In the genomic region with DNA sequence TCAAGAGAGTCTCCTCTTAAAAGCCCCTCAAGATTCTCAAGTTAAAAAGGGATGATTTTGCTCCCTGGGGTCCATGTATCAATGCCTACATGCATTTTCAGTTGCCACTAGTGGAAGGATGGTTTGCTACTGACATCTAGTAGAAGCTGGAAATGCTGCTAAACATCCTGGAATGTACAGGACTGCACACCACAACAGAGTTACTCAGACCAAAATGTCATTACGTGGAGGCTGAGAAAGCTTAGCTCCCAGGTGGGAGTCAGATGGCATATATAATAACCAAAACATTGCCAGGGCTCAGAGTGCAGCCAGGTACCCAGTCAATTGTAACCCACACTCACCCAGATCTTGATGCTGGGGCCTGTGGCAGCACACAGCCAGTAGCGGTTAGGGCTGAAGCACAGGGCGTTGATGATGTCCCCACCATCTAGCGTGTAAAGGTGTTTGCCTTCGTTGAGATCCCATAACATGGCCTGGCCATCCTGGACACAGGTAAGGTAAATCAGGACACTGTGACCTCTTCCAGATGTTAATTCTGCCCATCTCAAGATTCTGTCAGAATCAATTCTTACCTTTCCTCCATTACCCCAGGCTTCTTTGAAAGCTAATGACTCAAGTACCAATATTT, we compare ENCODE assay signal across 12 cellular contexts. TPM values are rescaled to one million over a fixed set of nuclear protein-coding genes. Genes with fewer than 3 reads are reported as not detected.
DNase-seq lines count a peak whose midpoint lies in the region; ATAC-seq and TF ChIP-seq lines count a peak whose summit lies in the region.
"Had no signal": no experiment of that assay in that cellular context is flagged by ENCODE, and none has a peak within 500 bp of the region (broad histone marks: within the 10 kb centered on the region; RNA-seq: fewer than 3 reads in every experiment).

No MANE protein-coding gene starts in this region.

- ATAC-seq in GM18517 (IDR thresholded peaks at IDR 0.05; ENCODE audit: unreplicated experiment): no peak
- no peak for ATAC-seq in mucosa of descending colon
- ATAC-seq: pancreas had no signal

- no peaks in the 10 kb centered on the region for H3K9me3 Mint-ChIP-seq in activated CD4-positive, alpha-beta T cell treated with anti-CD3 and anti-CD28 coated beads, Interleukin-2, amount 10 ng/mL, durations not matched to agents 7 days and 5 days
- no peaks in the 10 kb centered on the region for H3K9me3 Mint-ChIP-seq in neural progenitor cell

- DNase-seq in activated CD4-positive, alpha-beta T cell treated with anti-CD3 and anti-CD28 coated beads, Interleukin-2, amount 10 ng/mL, durations not matched to agents 7 days and 5 days: no peak
- DNase-seq in activated CD4-positive, alpha-beta T cell treated with anti-CD3 and anti-CD28 coated beads for 4 hours: no peak
- DNase-seq in PC-9: no peak
- no peak for DNase-seq in adipocyte (ENCODE audit: low read depth)
- DNase-seq in neural progenitor cell (ENCODE audit: low spot score): no peak
- DNase-seq in G401 (ENCODE audit: low spot score): no peak
- no peak for DNase-seq in mucosa of descending colon
- DNase-seq: COR-L47, NCI-H2107, pancreas had no signal

- TF ChIP-seq CTCF in PC-9 (conservative IDR thresholded peaks at IDR 0.05) (no peak), neural progenitor cell (IDR thresholded peaks at IDR 0.05) (no peak), mucosa of descending colon (IDR thresholded peaks at IDR 0.05) (no peak)

- intact Hi-C loops in PC-9 (cut with micrococcal nuclease; ENCODE audit: unreplicated experiment): no loop called here
- intact Hi-C loops in mucosa of descending colon (cut with DNase I, micrococcal nuclease): no loop called here

- in situ Hi-C loops in G401 (cut with HindIII; ENCODE audit: low sequenced_read_pairs): no loop called here

- H4K20me1 ChIP-seq in PC-9 (ENCODE audit: insufficient read depth) (peaks cover 76% of the 10 kb centered on the region), neural progenitor cell (ENCODE audit: low read depth) (peaks cover 84% of the 10 kb centered on the region)

- peaks cover 17% of the 10 kb centered on the region for H3K4me1 ChIP-seq in PC-9 (replicated peaks; ENCODE audit: insufficient read depth)
- peaks cover 45% of the 10 kb centered on the region for H3K4me1 ChIP-seq in adipocyte (ENCODE audit: control insufficient read depth, insufficient read depth, low read length)
- peaks cover 13% of the 10 kb centered on the region for H3K4me1 ChIP-seq in neural progenitor cell
- H3K4me1 ChIP-seq in mucosa of descending colon (ENCODE audit: low read depth): peaks cover 7% of the 10 kb centered on the region

- H3K79me2 ChIP-seq in PC-9 (ENCODE audit: low read depth) (peaks cover 54% of the 10 kb centered on the region), neural progenitor cell (ENCODE audit: low read depth) (peaks cover 49% of the 10 kb centered on the region)

- no peaks in the 10 kb centered on the region for H3K27me3 Mint-ChIP-seq in activated CD4-positive, alpha-beta T cell treated with anti-CD3 and anti-CD28 coated beads, Interleukin-2, amount 10 ng/mL, durations not matched to agents 7 days and 5 days
- H3K27me3 Mint-ChIP-seq in neural progenitor cell (ENCODE audit: insufficient read depth, low read depth): peaks cover 7% of the 10 kb centered on the region

- H3K9ac ChIP-seq in adipocyte (ENCODE audit: low read length) (peak overlapping the region; percentile 3), neural progenitor cell (peak overlapping the region; percentile 27)

- H3F3A ChIP-seq in PC-9 (ENCODE audit: insufficient read depth, low read depth): peaks cover 91% of the 10 kb centered on the region
- H3F3A ChIP-seq in neural progenitor cell (ENCODE audit: low read depth): peaks cover 90% of the 10 kb centered on the region

- H3K4me1 Mint-ChIP-seq in activated CD4-positive, alpha-beta T cell treated with anti-CD3 and anti-CD28 coated beads, Interleukin-2, amount 10 ng/mL, durations not matched to agents 7 days and 5 days: peaks cover 41% of the 10 kb centered on the region
- H3K4me1 Mint-ChIP-seq in neural progenitor cell: peaks cover 20% of the 10 kb centered on the region

- peak overlapping the region; percentile 36 for H3K27ac Mint-ChIP-seq in activated CD4-positive, alpha-beta T cell treated with anti-CD3 and anti-CD28 coated beads, Interleukin-2, amount 10 ng/mL, durations not matched to agents 7 days and 5 days
- no peak overlapping the region for H3K27ac Mint-ChIP-seq in neural progenitor cell

- 0 out of 2 replicates have a peak overlapping the region, but pooled peaks have one; percentile 11 for H3K27ac ChIP-seq in PC-9
- H3K27ac ChIP-seq in neural progenitor cell: peak overlapping the region; percentile 70
- H3K27ac ChIP-seq: pancreas had no signal

- peaks cover 85% of the 10 kb centered on the region for H3K36me3 Mint-ChIP-seq in activated CD4-positive, alpha-beta T cell treated with anti-CD3 and anti-CD28 coated beads, Interleukin-2, amount 10 ng/mL, durations not matched to agents 7 days and 5 days (ENCODE audit: low read depth)
- H3K36me3 Mint-ChIP-seq in neural progenitor cell: peaks cover 54% of the 10 kb centered on the region

- H3K27me3 ChIP-seq in PC-9 (ENCODE audit: insufficient read depth, low read depth): no peaks in the 10 kb centered on the region
- no peaks in the 10 kb centered on the region for H3K27me3 ChIP-seq in adipocyte (replicated peaks; ENCODE audit: control insufficient read depth, insufficient read depth, low read length)
- no peaks in the 10 kb centered on the region for H3K27me3 ChIP-seq in neural progenitor cell
- H3K27me3 ChIP-seq: pancreas had no signal

- CTCF ChIA-PET in activated CD4-positive, alpha-beta T cell treated with anti-CD3 and anti-CD28 coated beads, Interleukin-2, amount 10 ng/mL, durations not matched to agents 7 days and 5 days (lab: Charles Lee): no interaction called here
- CTCF ChIA-PET in PC-9 (lab: Charles Lee): no interaction called here

- no peak overlapping the region for H3K4me3 ChIP-seq in PC-9
- no peak overlapping the region for H3K4me3 ChIP-seq in adipocyte (ENCODE audit: low read length)
- no peak overlapping the region for H3K4me3 ChIP-seq in neural progenitor cell
- no peak overlapping the region for H3K4me3 ChIP-seq in mucosa of descending colon
- H3K4me3 ChIP-seq: pancreas, SK-N-MC had no signal

- no TSS peak for BruUV-seq in PC-9 (replicated peaks; lab: Mats Ljungman, UMichigan)

- peaks cover 60% of the 10 kb centered on the region for H3K36me3 ChIP-seq in PC-9 (ENCODE audit: low read depth)
- H3K36me3 ChIP-seq in adipocyte (ENCODE audit: control insufficient read depth, insufficient read depth, low read length, severe bottlenecking): peaks cover 89% of the 10 kb centered on the region
- H3K36me3 ChIP-seq in neural progenitor cell: peaks cover 17% of the 10 kb centered on the region
- H3K36me3 ChIP-seq in mucosa of descending colon (ENCODE audit: low read depth): peaks cover 15% of the 10 kb centered on the region

- H3K4me2 ChIP-seq in PC-9: no peak overlapping the region
- H3K4me2 ChIP-seq in neural progenitor cell: no peak overlapping the region

- POLR2A ChIA-PET in activated CD4-positive, alpha-beta T cell treated with anti-CD3 and anti-CD28 coated beads, Interleukin-2, amount 10 ng/mL, durations not matched to agents 7 days and 5 days (lab: Charles Lee): no interaction called here
- POLR2A ChIA-PET in PC-9 (lab: Charles Lee; ENCODE audit: unreplicated experiment): no interaction called here

- peak overlapping the region; percentile 22 for H3K4me3 Mint-ChIP-seq in activated CD4-positive, alpha-beta T cell treated with anti-CD3 and anti-CD28 coated beads, Interleukin-2, amount 10 ng/mL, durations not matched to agents 7 days and 5 days
- H3K4me3 Mint-ChIP-seq in neural progenitor cell: peak overlapping the region; percentile 18

- H3K9me3 ChIP-seq in PC-9 (ENCODE audit: insufficient read depth, low read depth): no peaks in the 10 kb centered on the region
- H3K9me3 ChIP-seq in adipocyte (ENCODE audit: control insufficient read depth, low read length): no peaks in the 10 kb centered on the region
- no peaks in the 10 kb centered on the region for H3K9me3 ChIP-seq in neural progenitor cell (ENCODE audit: low read depth)
- no peaks in the 10 kb centered on the region for H3K9me3 ChIP-seq in mucosa of descending colon
- H3K9me3 ChIP-seq: pancreas had no signal

- H2AFZ ChIP-seq in PC-9: no peak overlapping the region
- no peak overlapping the region for H2AFZ ChIP-seq in neural progenitor cell (replicated peaks)

- H3K9me2 ChIP-seq in PC-9 (ENCODE audit: insufficient read depth): no peaks in the 10 kb centered on the region

RNA-seq across cellular contexts. Expression of a gene that starts 5.8 kb away (rescaled TPM):
- 1,000 to 10,000 TPM; 1,823 to 2,207 TPM for total RNA-seq in activated CD4-positive, alpha-beta T cell treated with anti-CD3 and anti-CD28 coated beads, Interleukin-2, amount 10 ng/mL, durations not matched to agents 7 days and 5 days
- total RNA-seq in PC-9 (2021): 2,373 and 2,766 TPM in 2 replicates
- 2,816 and 3,567 TPM in 2 replicates for total RNA-seq in neural progenitor cell (ENCODE audit: low replicate concordance)
- total RNA-seq in G401 (2014; rRNA removed; shearing (Covaris generic)): 4,601 and 5,352 TPM in 2 replicates
- 1,000 to 10,000 TPM; 1,078 to 1,367 (median 1,218) TPM for total RNA-seq in mucosa of descending colon

RNA-seq across cellular contexts. Expression of a gene that starts 14.8 kb away (rescaled TPM):
- 10 to 100 TPM; 34.7 to 36.9 TPM for total RNA-seq in activated CD4-positive, alpha-beta T cell treated with anti-CD3 and anti-CD28 coated beads, Interleukin-2, amount 10 ng/mL, durations not matched to agents 7 days and 5 days
- 57.6 and 66.0 TPM in 2 replicates for total RNA-seq in PC-9 (2021)
- 8.1 and 24.2 TPM in 2 replicates for total RNA-seq in neural progenitor cell (ENCODE audit: low replicate concordance)
- total RNA-seq in G401 (2014; rRNA removed; shearing (Covaris generic)): 23.0 and 27.3 TPM in 2 replicates
- total RNA-seq in mucosa of descending colon: 10 to 100 TPM; 25.6 to 34.0 (median 27.6) TPM

RNA-seq across cellular contexts. Expression of a gene that starts 23.1 kb away (rescaled TPM):
- 10 to 100 TPM; 29.6 to 29.9 TPM for total RNA-seq in activated CD4-positive, alpha-beta T cell treated with anti-CD3 and anti-CD28 coated beads, Interleukin-2, amount 10 ng/mL, durations not matched to agents 7 days and 5 days
- total RNA-seq in PC-9 (2021): 15.2 and 15.7 TPM in 2 replicates
- 7.9 and 9.4 TPM in 2 replicates for total RNA-seq in neural progenitor cell (ENCODE audit: low replicate concordance)
- total RNA-seq in G401 (2014; rRNA removed; shearing (Covaris generic)): 2.5 and 3.6 TPM in 2 replicates
- 10 to 100 TPM; 11.6 to 18.8 (median 15.8) TPM for total RNA-seq in mucosa of descending colon

RNA-seq across cellular contexts. Expression of a gene that starts 32.9 kb away (rescaled TPM):
- total RNA-seq in activated CD4-positive, alpha-beta T cell treated with anti-CD3 and anti-CD28 coated beads, Interleukin-2, amount 10 ng/mL, durations not matched to agents 7 days and 5 days: under 1 TPM; 0.29 to 0.84 TPM
- total RNA-seq in PC-9 (2021) (9.2 and 10.4 TPM in 2 replicates), neural progenitor cell (ENCODE audit: low replicate concordance) (not detected in 2 replicates), mucosa of descending colon (1 to 10 TPM; 1.5 to 3.9 (median 3.2) TPM)
- total RNA-seq in G401 (2014; rRNA removed; shearing (Covaris generic)): 3.9 and 5.1 TPM in 2 replicates
